27 cellular contexts compared by ENCODE assay signal in genomic region chr1:11594625-11595024, GRCh38.
"Had no signal": no experiment of that assay in that cellular context is flagged by ENCODE, and none has a peak within 500 bp of the region (broad histone marks: within the 10 kb centered on the region; RNA-seq: fewer than 3 reads in every experiment).

No MANE protein-coding gene starts in this region.

- H3K4me1 ChIP-seq: adrenal gland, body of pancreas, breast epithelium had no signal

- DNase-seq: activated CD4-positive, alpha-beta T cell treated with anti-CD3 and anti-CD28 coated beads, Interleukin-2, amount 10 ng/mL, durations not matched to agents 7 days and 5 days; activated CD4-positive, alpha-beta T cell treated with anti-CD3 and anti-CD28 coated beads, Interleukin-2, amount 50 U/mL, for 48 hours; activated CD8-positive, alpha-beta memory T cell treated with anti-CD3 and anti-CD28 coated beads, Interleukin-2, amount 50 U/mL, for 4 hours; activated gamma-delta T cell treated with Interleukin-2 at 50 U/mL for 16 hours; activated naive CD4-positive, alpha-beta T cell treated with anti-CD3 and anti-CD28 coated beads for 36 hours; activated T-cell treated with anti-CD3 and anti-CD28 coated beads for 4 hours; activated T-cell treated with anti-CD3 and anti-CD28 coated beads, Interleukin-2, amount 50 U/mL, for 4 hours; adrenal gland; body of pancreas; Karpas-422; KBM-7; NCI-H1105; NCI-H1417 treated with DMSO at 0.1 percent for 48 hours; NCI-H187 treated with DMSO at 0.1 percent for 48 hours; NCI-H2081; NCI-H2171 treated with DMSO at 0.1 percent for 48 hours; NCI-H345; NCI-H524 treated with DMSO at 0.1 percent for 48 hours; RPMI8226; SW 1271; T-helper 1 cell; T-helper 9 cell; WERI-Rb-1 had no signal

- ATAC-seq: activated naive CD4-positive, alpha-beta T cell treated with anti-CD3 and anti-CD28 coated beads, Interleukin-2, amount 50 U/mL, for 72 hours; activated T-cell treated with anti-CD3 and anti-CD28 coated beads, Interleukin-2, amount 50 U/mL, for 4 hours; body of pancreas; Panc1 had no signal

- H3K27me3 ChIP-seq: body of pancreas had no signal

- FAIRE-seq: astrocyte had no signal

- H3K27ac ChIP-seq: adrenal gland, body of pancreas, WERI-Rb-1 had no signal

- H3K9me3 ChIP-seq: adrenal gland, body of pancreas, breast epithelium had no signal

- H3K4me3 ChIP-seq: adrenal gland, body of pancreas, breast epithelium had no signal

- H3K36me3 ChIP-seq: adrenal gland, breast epithelium, WERI-Rb-1 had no signal
